18 cellular contexts compared by ENCODE assay signal in the genomic region with DNA sequence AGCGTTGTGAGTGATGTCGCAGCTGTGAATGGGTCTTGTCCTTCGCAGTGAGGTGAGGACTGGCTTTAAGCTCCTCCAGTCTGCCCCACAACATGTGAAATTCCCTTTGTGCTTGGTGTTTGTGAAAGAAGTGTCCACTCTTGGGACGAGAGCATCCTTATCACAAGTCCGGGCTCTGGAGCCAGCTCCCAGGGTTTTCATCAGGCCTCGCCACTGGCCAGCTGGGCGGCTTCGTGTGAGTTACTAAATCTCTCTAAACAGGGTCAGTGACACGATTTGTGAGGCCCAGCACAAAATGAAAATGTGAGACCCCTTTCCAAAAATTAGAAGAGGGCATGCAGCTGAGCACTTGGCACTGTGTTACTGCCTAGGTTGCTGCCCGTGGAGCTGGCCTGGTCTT.
A peak's percentile ranks its signal among the peaks of the same experiment; 100 is the strongest.
DNase-seq lines count a peak whose midpoint lies in the region; ATAC-seq, FAIRE-seq and TF ChIP-seq lines count a peak whose summit lies in the region.
"Had no signal": no experiment of that assay in that cellular context is flagged by ENCODE, and none has a peak within 500 bp of the region (broad histone marks: within the 10 kb centered on the region; RNA-seq: fewer than 3 reads in every experiment).

No MANE protein-coding gene starts in this region.

- no peaks in the 10 kb centered on the region for H3K9me3 ChIP-seq in heart left ventricle
- H3K9me3 ChIP-seq: Caco-2 had no signal

- DNase-seq in left ventricle myocardium superior, result peak; percentile 65
- no peak for DNase-seq in heart left ventricle
- no peak for DNase-seq in mesendoderm
- no peak for DNase-seq in urothelium cell line (ENCODE audit: low spot score)
- no peak for DNase-seq in activated gamma-delta T cell treated with Interleukin-2 at 50 U/mL for 16 hours
- no peak for DNase-seq in SW 1271 (lab: John Stamatoyannopoulos, UW)
- DNase-seq: ACHN; Caco-2; CD4-positive, alpha-beta T cell; HCEC 1CT had no signal

- H3K4me1 ChIP-seq in heart left ventricle (peaks cover 0 to 29% (median 12%) of the 10 kb centered on the region in 12 donors), mesendoderm (ENCODE audit: control insufficient read depth, low read depth, low read length) (no peaks in the 10 kb centered on the region)
- H3K4me1 ChIP-seq: Caco-2 had no signal

- no peaks in the 10 kb centered on the region for H3K79me2 ChIP-seq in mesendoderm (ENCODE audit: control insufficient read depth, insufficient read depth, low read length)

- no peaks in the 10 kb centered on the region for H3K36me3 ChIP-seq in heart left ventricle
- no peaks in the 10 kb centered on the region for H3K36me3 ChIP-seq in mesendoderm (ENCODE audit: control insufficient read depth, insufficient read depth, low read length)

- no peak for TF ChIP-seq POLR2A in heart left ventricle (IDR thresholded peaks at IDR 0.05)

- ATAC-seq in left ventricle myocardium superior, result peak; percentile 25
- ATAC-seq in heart left ventricle, result no peak
- ATAC-seq: GM23338 had no signal

- no peak overlapping the region for H3K27ac ChIP-seq in heart left ventricle
- no peak overlapping the region for H3K27ac ChIP-seq in mesendoderm (ENCODE audit: low read depth, low read length)
- H3K27ac ChIP-seq: C4-2B had no signal

- H3K4me2 ChIP-seq in mesendoderm (ENCODE audit: low read length), result no peak overlapping the region
- H3K4me2 ChIP-seq: GM23338 had no signal

- H2BK5ac ChIP-seq in mesendoderm (ENCODE audit: low read length), result no peak overlapping the region

- no peak overlapping the region for H3K4ac ChIP-seq in mesendoderm (ENCODE audit: low read depth, low read length)

- intact Hi-C loops in left ventricle myocardium superior (cut with micrococcal nuclease) (no loop called here), heart left ventricle (cut with DNase I) (loop anchor here in 3 of 10 donors (5.0 to 10.0 kb wide), 3 partner anchors 295 to 488 kb away; no protein-coding TSS in a partner anchor)

- H4K8ac ChIP-seq in mesendoderm (ENCODE audit: low read depth, low read length), result no peak overlapping the region

- no peak overlapping the region for H2BK120ac ChIP-seq in mesendoderm (ENCODE audit: low read depth, low read length)

- no peak overlapping the region for H3K56ac ChIP-seq in mesendoderm (ENCODE audit: low read length)

- no peak overlapping the region for H4K5ac ChIP-seq in mesendoderm (ENCODE audit: low read length)

- H3K79me1 ChIP-seq in mesendoderm (ENCODE audit: low read length), result no peaks in the 10 kb centered on the region

- FAIRE-seq in urothelium cell line (lab: Jason Lieb, UNC), result peak; percentile 20
- FAIRE-seq: A204.1, D721Med, G401.6, GM12891, GM19239, H54 had no signal

- no peak overlapping the region for H2BK15ac ChIP-seq in mesendoderm (replicated peaks; ENCODE audit: low read depth)

- H3K4me3 ChIP-seq in heart left ventricle, result no peak overlapping the region
- no peak overlapping the region for H3K4me3 ChIP-seq in mesendoderm (ENCODE audit: low read length)
- H3K4me3 ChIP-seq: GM23338 had no signal

- no peak overlapping the region for H3K9ac ChIP-seq in mesendoderm (ENCODE audit: low read length)

- H3K18ac ChIP-seq in mesendoderm (ENCODE audit: low read length), result peak overlapping the region; percentile 16

- no peak overlapping the region for H3K23ac ChIP-seq in mesendoderm (ENCODE audit: low read length)

- 82 to 86% (median 84%) methylated on average over 8 to 10 of the region's 10 CpGs for WGBS in heart left ventricle, 4 donors
- no CpG with 5 or more reads among the region's 10 CpGs for WGBS in mesendoderm (ENCODE audit: extremely low coverage, insufficient coverage, low lambda C conversion rate)

- no peak for TF ChIP-seq CTCF in heart left ventricle (IDR thresholded peaks at IDR 0.05)

- H3K27me3 ChIP-seq in heart left ventricle, result no peaks in the 10 kb centered on the region
- H3K27me3 ChIP-seq in mesendoderm (ENCODE audit: insufficient read depth, low read length, poor library complexity), result no peaks in the 10 kb centered on the region

- no peak overlapping the region for H2AK5ac ChIP-seq in mesendoderm (ENCODE audit: low read length)
